Comparison of ENCODE assay signal across 20 cellular contexts in genomic region chr19:37401078-37401477, GRCh38. TPM values are rescaled to one million over a fixed set of nuclear protein-coding genes. Genes with fewer than 3 reads are reported as not detected.
DNase-seq lines count a peak whose midpoint lies in the region; ATAC-seq, FAIRE-seq and TF ChIP-seq lines count a peak whose summit lies in the region.
"Had no signal": no experiment of that assay in that cellular context is flagged by ENCODE, and none has a peak within 500 bp of the region (broad histone marks: within the 10 kb centered on the region; RNA-seq: fewer than 3 reads in every experiment).

No MANE protein-coding gene starts in this region.

- no peak overlapping the region for H2AFZ ChIP-seq in HepG2 (ENCODE audit: low read length)

- no TSS peak for BruUV-seq in HepG2 (replicated peaks; lab: Mats Ljungman, UMichigan)

- no peak for TF ChIP-seq EP300 in HepG2 (IDR thresholded peaks at IDR 0.05; ENCODE audit: low read depth in 2 of 2, low read length in 2 of 2)
- TF ChIP-seq EP300 in HepG2 (CRISPR knock-in tag; IDR thresholded peaks at IDR 0.05; ENCODE audit: borderline replicate concordance), result no peak

- H3K9ac ChIP-seq in HepG2 (ENCODE audit: insufficient read depth, low read depth, low read length), result no peak overlapping the region
- no peak overlapping the region for H3K9ac ChIP-seq in adipocyte (ENCODE audit: low read length)
- H3K9ac ChIP-seq in liver (ENCODE audit: low read depth in 1 of 2, low read length in 2 of 2), result no peak overlapping the region
- H3K9ac ChIP-seq: BLaER1 treated with 17β-estradiol and CSF1 and Interleukin-3, amounts not matched to agents 10 nM and 100 nM had no signal

- no peak for DNase-seq in HepG2 (ENCODE audit: low spot score)
- DNase-seq in right lobe of liver, result no peak
- no peak for DNase-seq in adipocyte (ENCODE audit: low read depth)
- no peak for DNase-seq in AG08395 (ENCODE audit: low spot score)
- no peak for DNase-seq in cortex of kidney (lab: John Stamatoyannopoulos, UW)
- DNase-seq in iPS-NIHi11 (ENCODE audit: low spot score), result no peak
- DNase-seq: ACHN; AML-193; Caco-2; Calu3; CD4-positive, alpha-beta T cell; CD8-positive, alpha-beta T cell; DMS79 treated with DMSO at 0.1 percent for 48 hours; GF-D8 had no signal

- no peaks in the 10 kb centered on the region for H4K20me1 ChIP-seq in HepG2 (ENCODE audit: insufficient read depth, low read length)
- H4K20me1 ChIP-seq: BLaER1 treated with 17β-estradiol and CSF1 and Interleukin-3, amounts not matched to agents 10 nM and 100 nM had no signal

- H3K36me3 ChIP-seq in HepG2 (replicated peaks in 1 of 2; ENCODE audit: control insufficient read depth in 1 of 2, insufficient read depth in 2 of 2, low read length in 2 of 2) (no peaks in the 10 kb centered on the region), right lobe of liver (no peaks in the 10 kb centered on the region), adipocyte (ENCODE audit: control insufficient read depth, insufficient read depth, low read length, severe bottlenecking) (no peaks in the 10 kb centered on the region), liver (ENCODE audit: control insufficient read depth in 4 of 4, insufficient read depth in 3 of 4, low read depth in 1 of 4, low read length in 3 of 4) (no peaks in the 10 kb centered on the region)

- H3K27me3 ChIP-seq in HepG2 (ENCODE audit: control insufficient read depth in 1 of 2, insufficient read depth in 2 of 2, low read length in 2 of 2) (no peaks in the 10 kb centered on the region; a peak in 1 of 5 replicates), right lobe of liver (no peaks in the 10 kb centered on the region), adipocyte (replicated peaks; ENCODE audit: control insufficient read depth, insufficient read depth, low read length) (no peaks in the 10 kb centered on the region), liver (ENCODE audit: control insufficient read depth in 4 of 4, insufficient read depth in 4 of 4, low read length in 3 of 4) (no peaks in the 10 kb centered on the region)
- H3K27me3 ChIP-seq: BLaER1 treated with 17β-estradiol and CSF1 and Interleukin-3, amounts not matched to agents 10 nM and 100 nM had no signal

- H3K4me1 ChIP-seq in HepG2 (ENCODE audit: insufficient read depth, low read length), result no peaks in the 10 kb centered on the region
- no peaks in the 10 kb centered on the region for H3K4me1 ChIP-seq in right lobe of liver
- H3K4me1 ChIP-seq in adipocyte (ENCODE audit: control insufficient read depth, insufficient read depth, low read length), result no peaks in the 10 kb centered on the region
- no peaks in the 10 kb centered on the region for H3K4me1 ChIP-seq in liver (ENCODE audit: control insufficient read depth in 4 of 4, insufficient read depth in 4 of 4, low read length in 3 of 4)
- H3K4me1 ChIP-seq: BLaER1 treated with 17β-estradiol and CSF1 and Interleukin-3, amounts not matched to agents 10 nM and 100 nM; Caco-2 had no signal

- WGBS in HepG2 (ENCODE audit: low lambda C conversion rate), result 0% methylated on average over 1 of the region's 1 CpG
- 87% methylated on average over 1 of the region's 1 CpG for WGBS in right lobe of liver (ENCODE audit: insufficient coverage, low coverage, low lambda C conversion rate, missing lambda C conversion rate)
- 97% methylated on average over 1 of the region's 1 CpG for WGBS in liver

- no peak overlapping the region for H3K27ac ChIP-seq in HepG2 (ENCODE audit: extremely low read length, insufficient read depth, low read length)
- H3K27ac ChIP-seq in right lobe of liver, result no peak overlapping the region
- H3K27ac ChIP-seq in liver (ENCODE audit: low read depth in 1 of 2, low read length in 2 of 2), result no peak overlapping the region
- H3K27ac ChIP-seq: 22Rv1; BLaER1 treated with 17β-estradiol and CSF1 and Interleukin-3, amounts not matched to agents 10 nM and 100 nM; C4-2B had no signal

- H3K4me3 ChIP-seq in HepG2 (replicated peaks in 1 of 3; ENCODE audit: insufficient read depth in 1 of 3, low read depth in 2 of 3, low read length in 3 of 3), result no peak overlapping the region
- no peak overlapping the region for H3K4me3 ChIP-seq in right lobe of liver
- H3K4me3 ChIP-seq in adipocyte (ENCODE audit: low read length), result peak overlapping the region; percentile 22
- H3K4me3 ChIP-seq in liver (ENCODE audit: low read depth in 1 of 3, low read length in 3 of 3), result peak overlapping the region in 2 of 3 donors; percentile 19 to 47
- H3K4me3 ChIP-seq: BLaER1 treated with 17β-estradiol and CSF1 and Interleukin-3, amounts not matched to agents 10 nM and 100 nM had no signal

- no peak for FAIRE-seq in HepG2 (lab: Jason Lieb, UNC)
- FAIRE-seq: D721Med, GM12891 had no signal

- CTCF ChIA-PET in HepG2 (lab: Yijun Ruan, JAX; ENCODE audit: low intra/inter-chr PET ratio, low total read pairs), result no interaction called here

- TF ChIP-seq POLR2A in HepG2 (IDR thresholded peaks at IDR 0.05; ENCODE audit: insufficient read depth in 1 of 2, low read depth in 2 of 2, low read length in 2 of 2) (no peak), right lobe of liver (IDR thresholded peaks at IDR 0.05) (no peak)

- TF ChIP-seq CTCF in HepG2 (CRISPR knock-in tag; IDR thresholded peaks at IDR 0.05) (no peak), right lobe of liver (IDR thresholded peaks at IDR 0.05) (no peak), liver (IDR thresholded peaks at IDR 0.05; ENCODE audit: low read depth, low read length, missing input control) (no peak)

- no peak for TF ChIP-seq RAD21 in HepG2 (CRISPR knock-in tag; IDR thresholded peaks at IDR 0.05)
- no peak for TF ChIP-seq RAD21 in liver (IDR thresholded peaks at IDR 0.05)

- ATAC-seq in HepG2, result no peak
- ATAC-seq in right lobe of liver, result no peak
- ATAC-seq: CD8-positive, alpha-beta T cell had no signal

- in situ Hi-C loops in HepG2 (cut with HindIII; ENCODE audit: extremely low pct_ligation_motif_present, low pct_unique_long_range_greater_than_20kb), result no loop called here

- peaks cover 89% of the 10 kb centered on the region for H3K9me3 ChIP-seq in HepG2 (ENCODE audit: low read length)
- peaks cover 0 to 59% (median 4%) of the 10 kb centered on the region in 4 donors for H3K9me3 ChIP-seq in right lobe of liver
- H3K9me3 ChIP-seq in adipocyte (ENCODE audit: control insufficient read depth, low read length), result peaks cover 87% of the 10 kb centered on the region
- H3K9me3 ChIP-seq in liver (ENCODE audit: control insufficient read depth in 4 of 4, low read length in 3 of 4), result peaks cover 35 to 68% (median 52%) of the 10 kb centered on the region in 4 donors

- no peaks in the 10 kb centered on the region for H3K79me2 ChIP-seq in HepG2 (ENCODE audit: insufficient read depth, low read length)

- POLR2A ChIA-PET in HepG2 (lab: Yijun Ruan, JAX), result no interaction called here

- intact Hi-C loops in HepG2 (cut with micrococcal nuclease; ENCODE audit: unreplicated experiment), result no loop called here
- intact Hi-C loops in right lobe of liver (cut with DNase I), result no loop called here

- H3K4me2 ChIP-seq in HepG2 (ENCODE audit: low read depth, low read length), result no peak overlapping the region
- H3K4me2 ChIP-seq: BLaER1 treated with 17β-estradiol and CSF1 and Interleukin-3, amounts not matched to agents 10 nM and 100 nM had no signal

TF ChIP-seq in HepG2, 621 proteins besides CTCF, POLR2A, EP300 and RAD21:
- TF ChIP-seq CEBPB (IDR thresholded peaks at IDR 0.05; ENCODE audit: borderline replicate concordance, low read depth, low read length), result peak; percentile 16; the same call in 1 of the 2 replicates
- TF ChIP-seq MTF2 (CRISPR knock-in tag; IDR thresholded peaks at IDR 0.05; ENCODE audit: borderline replicate concordance), result no peak

TF ChIP-seq in liver, 16 proteins besides CTCF, POLR2A, EP300 and RAD21 (continues in another document):
- no peak for TF ChIP-seq JUND (IDR thresholded peaks at IDR 0.05)
- TF ChIP-seq TAF1 (conservative IDR thresholded peaks at IDR 0.05), result no peak
- TF ChIP-seq YY1 (IDR thresholded peaks at IDR 0.05), result no peak
- TF ChIP-seq NR2F2 (IDR thresholded peaks at IDR 0.05), result no peak
- TF ChIP-seq FOXA1 (IDR thresholded peaks at IDR 0.05), result no peak
- TF ChIP-seq HNF4G (IDR thresholded peaks at IDR 0.05), result no peak
- no peak for TF ChIP-seq ATF3 (IDR thresholded peaks at IDR 0.05)
- no peak for TF ChIP-seq SP1 (IDR thresholded peaks at IDR 0.05)
- no peak for TF ChIP-seq EGR1 (IDR thresholded peaks at IDR 0.05; ENCODE audit: low read depth in 2 of 2)
- no peak for TF ChIP-seq GABPA (IDR thresholded peaks at IDR 0.05 in 1 of 2, conservative IDR thresholded peaks at IDR 0.05 in 1 of 2)

RNA-seq across cellular contexts. Expression of gene ZNF527, which starts 30.2 kb away (rescaled TPM):
- 3.5 and 4.2 TPM in 2 replicates for total RNA-seq in HepG2 (2016; rRNA removed; fragmentation: Illumina TruSeq; extraction: Trizol)
- 0.40 and 0.71 TPM in 2 replicates for total RNA-seq in HepG2 (2016; cell fraction: cytosol; rRNA removed; fragmentation: Illumina TruSeq; extraction: Trizol; ENCODE audit: low read depth)
- 3.8 and 3.9 TPM in 2 replicates for total RNA-seq in HepG2 (2016; cell fraction: insoluble cytoplasmic fraction; rRNA removed; fragmentation: Illumina TruSeq; extraction: Trizol)
- total RNA-seq in HepG2 (2016; cell fraction: membrane; rRNA removed; fragmentation: Illumina TruSeq; extraction: Trizol), result 1.6 and 1.9 TPM in 2 replicates
- total RNA-seq in HepG2 (2016; cell fraction: nucleus; rRNA removed; fragmentation: Illumina TruSeq; extraction: Trizol), result 4.9 and 5.8 TPM in 2 replicates
- 1.0 and 1.5 TPM in 2 replicates for polyA plus RNA-seq in HepG2 (2011; rRNA removed)
- polyA plus RNA-seq in HepG2 (2011; cell fraction: cytosol; rRNA removed), result 0.52 and 0.82 TPM in 2 replicates
- 1.2 and 2.0 TPM in 2 replicates for polyA plus RNA-seq in HepG2 (2011; cell fraction: nucleus; rRNA removed)
- 0.68 and 1.6 TPM in 2 replicates for polyA plus RNA-seq in HepG2 (2012)
- 0.25 and 0.35 TPM in 2 replicates for polyA plus RNA-seq in HepG2 (2016; cell fraction: cytosol; fragmentation: Illumina TruSeq; extraction: Trizol; ENCODE audit: low read depth)
- polyA plus RNA-seq in HepG2 (2016; cell fraction: insoluble cytoplasmic fraction; fragmentation: Illumina TruSeq; extraction: Trizol; ENCODE audit: low read depth), result 2.2 and 2.5 TPM in 2 replicates
- 0.51 and 0.65 TPM in 2 replicates for polyA plus RNA-seq in HepG2 (2016; cell fraction: membrane; fragmentation: Illumina TruSeq; extraction: Trizol; ENCODE audit: low read depth)
- polyA plus RNA-seq in HepG2 (2016; cell fraction: nucleus; fragmentation: Illumina TruSeq; extraction: Trizol; ENCODE audit: insufficient read depth, low read depth), result 6.7 and 8.5 TPM in 2 replicates
- polyA minus RNA-seq in HepG2 (2011; rRNA and poly(A)+ RNA removed; ENCODE audit: low replicate concordance), result 1.5 and 4.1 TPM in 2 replicates
- 0.79 and 1.4 TPM in 2 replicates for polyA minus RNA-seq in HepG2 (2011; cell fraction: cytosol; rRNA and poly(A)+ RNA removed)
- polyA minus RNA-seq in HepG2 (2011; cell fraction: nucleus; rRNA and poly(A)+ RNA removed), result 9.0 and 9.6 TPM in 2 replicates
- total RNA-seq in right lobe of liver, result 1 to 10 TPM; 2.2 to 3.4 (median 2.6) TPM
- total RNA-seq in liver, result 1 to 10 TPM; 2.7 to 4.2 TPM
- 1 to 10 TPM in 1 of 2 donors, under 1 TPM in 1; 0.79 to 1.4 TPM for polyA plus RNA-seq in liver

Comparison
In these comparisons a context has a peak if more than half of its experiments do, and no peak if none do; other contexts are left out.
1. H3K4me3 ChIP-seq: peak in adipocyte (single experiment) and liver (2 of 3); none in HepG2 (0 of 3) and right lobe of liver (0 of 3).